1 cellular context compared by ENCODE assay signal in the genomic region with DNA sequence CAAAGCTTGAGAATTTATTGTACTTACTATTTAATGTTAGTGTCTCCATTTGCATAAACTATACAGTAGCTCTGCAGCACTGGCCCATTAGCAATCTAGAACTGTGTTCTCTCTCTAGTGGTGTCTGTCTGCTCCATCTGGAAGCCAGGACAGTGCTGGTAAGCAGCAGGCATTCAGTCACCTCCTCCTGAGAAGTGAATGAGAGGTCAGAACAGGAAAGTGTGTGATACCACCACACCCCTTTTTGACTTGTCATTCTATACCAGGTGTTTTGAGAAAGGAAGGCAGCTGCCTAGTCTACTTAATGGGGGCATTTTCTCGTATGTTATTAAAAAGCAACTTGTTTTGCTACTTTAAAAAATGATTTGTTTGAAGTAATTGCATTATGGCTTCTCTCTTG.
TF ChIP-seq lines count a peak whose summit lies in the region.

No MANE protein-coding gene starts in this region.

TF ChIP-seq in WTC11, 78 proteins besides CTCF, POLR2A, EP300 and RAD21 (continued from another document):
- TF ChIP-seq E2F5 (CRISPR knock-in tag; IDR thresholded peaks at IDR 0.05) (no peak), ZNF138 (CRISPR knock-in tag; conservative IDR thresholded peaks at IDR 0.05) (no peak), FOXP4 (CRISPR knock-in tag; IDR thresholded peaks at IDR 0.05) (no peak), ERG (CRISPR knock-in tag; IDR thresholded peaks at IDR 0.05) (no peak), FOXJ3 (CRISPR knock-in tag; IDR thresholded peaks at IDR 0.05; ENCODE audit: borderline replicate concordance) (no peak), ESRRA (CRISPR knock-in tag; IDR thresholded peaks at IDR 0.05; ENCODE audit: borderline replicate concordance) (no peak), USF1 (CRISPR knock-in tag; IDR thresholded peaks at IDR 0.05) (no peak), JUN (CRISPR knock-in tag; IDR thresholded peaks at IDR 0.05) (no peak)
- TF ChIP-seq, protein P1, sequence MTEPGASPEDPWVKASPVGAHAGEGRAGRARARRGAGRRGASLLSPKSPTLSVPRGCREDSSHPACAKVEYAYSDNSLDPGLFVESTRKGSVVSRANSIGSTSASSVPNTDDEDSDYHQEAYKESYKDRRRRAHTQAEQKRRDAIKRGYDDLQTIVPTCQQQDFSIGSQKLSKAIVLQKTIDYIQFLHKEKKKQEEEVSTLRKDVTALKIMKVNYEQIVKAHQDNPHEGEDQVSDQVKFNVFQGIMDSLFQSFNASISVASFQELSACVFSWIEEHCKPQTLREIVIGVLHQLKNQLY (CRISPR knock-in tag; IDR thresholded peaks at IDR 0.05), result no peak
